In the genomic region with DNA sequence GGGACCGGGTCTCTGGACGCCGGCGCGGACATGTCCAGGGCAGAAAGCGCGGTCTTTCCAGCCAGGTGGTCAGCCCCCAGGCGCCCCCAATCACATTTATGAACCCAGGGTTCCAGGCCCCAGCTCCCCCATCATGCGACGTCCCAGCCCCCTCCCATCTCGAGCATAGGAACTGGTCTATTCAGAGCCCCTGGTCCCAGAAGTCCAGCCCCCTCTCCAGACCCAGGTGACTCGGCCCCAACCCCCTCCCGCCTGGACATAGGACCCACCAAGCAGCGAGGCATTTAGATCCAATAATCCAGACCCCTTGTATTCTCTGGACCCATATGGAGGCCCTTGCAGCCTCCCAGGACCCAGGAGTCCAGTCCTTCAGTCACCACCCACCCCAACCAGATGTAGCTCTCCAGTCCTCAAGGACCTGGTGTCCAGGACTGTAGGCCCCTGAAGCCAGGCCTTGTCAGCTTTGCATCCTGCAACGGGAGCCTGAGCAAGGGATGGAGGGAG, we compare ENCODE assay signal across 8 cellular contexts. TPM values are rescaled to one million over a fixed set of nuclear protein-coding genes. Genes with fewer than 3 reads are reported as not detected.
A peak's percentile ranks its signal among the peaks of the same experiment; 100 is the strongest.
DNase-seq lines count a peak whose midpoint lies in the region; ATAC-seq and TF ChIP-seq lines count a peak whose summit lies in the region.

No MANE protein-coding gene starts in this region.

- TF ChIP-seq CTCF in MM.1S (IDR thresholded peaks at IDR 0.05; ENCODE audit: low read length) = no peak
- no peak for TF ChIP-seq CTCF in ovary (IDR thresholded peaks at IDR 0.05)

- DNase-seq in CD4-positive, CD25-positive, alpha-beta regulatory T cell = no peak
- no peak for DNase-seq in MM.1S
- no peak for DNase-seq in ovary
- DNase-seq in mesenteric fat pad (ENCODE audit: low spot score) = no peak
- DNase-seq in activated effector memory CD4-positive, alpha-beta T cell treated with Interleukin-2 at 50 U/mL for 16 hours = no peak
- DNase-seq in NCI-H2081 (lab: John Stamatoyannopoulos, UW) = no peak
- no peak for DNase-seq in SIG-M5 (lab: John Stamatoyannopoulos, UW)

- H3K27me3 Mint-ChIP-seq in CD4-positive, CD25-positive, alpha-beta regulatory T cell = peaks cover 42% of the 10 kb centered on the region

- no peak overlapping the region for H3K4me3 ChIP-seq in CD4-positive, CD25-positive, alpha-beta regulatory T cell (ENCODE audit: low read depth, low read length)
- H3K4me3 ChIP-seq in MM.1S (ENCODE audit: low read length) (peak overlapping the region; percentile 31; the same call in 1 of the 2 replicates), ectodermal cell (ENCODE audit: insufficient read depth, low read depth, low read length) (peak overlapping the region; percentile 72), ovary (peak overlapping the region; percentile 7)

- peak overlapping the region; percentile 41 to 82 (median 65) for H3K4me3 Mint-ChIP-seq in CD4-positive, CD25-positive, alpha-beta regulatory T cell

- peaks cover 7% of the 10 kb centered on the region for H3K27me3 ChIP-seq in CD4-positive, CD25-positive, alpha-beta regulatory T cell (ENCODE audit: control insufficient read depth, insufficient read depth, low read length)
- H3K27me3 ChIP-seq in MM.1S (replicated peaks; ENCODE audit: insufficient read depth, low read length) (peaks cover 83% of the 10 kb centered on the region), ectodermal cell (ENCODE audit: control insufficient read depth, insufficient read depth, low read length, poor library complexity, severe bottlenecking) (no peaks in the 10 kb centered on the region), ovary (no peaks in the 10 kb centered on the region)

- H3K9me3 ChIP-seq in CD4-positive, CD25-positive, alpha-beta regulatory T cell (ENCODE audit: control insufficient read depth in 2 of 2, low read length in 2 of 2) = no peaks in the 10 kb centered on the region
- no peaks in the 10 kb centered on the region for H3K9me3 ChIP-seq in MM.1S (replicated peaks; ENCODE audit: insufficient read depth, low read length)
- H3K9me3 ChIP-seq in ectodermal cell (ENCODE audit: control insufficient read depth, low read length) = no peaks in the 10 kb centered on the region
- no peaks in the 10 kb centered on the region for H3K9me3 ChIP-seq in ovary

- no peaks in the 10 kb centered on the region for H3K36me3 Mint-ChIP-seq in CD4-positive, CD25-positive, alpha-beta regulatory T cell

- ATAC-seq in CD4-positive, CD25-positive, alpha-beta regulatory T cell (ENCODE audit: low read depth in 2 of 2) = no peak

- peaks cover 0 to 2% (median 0%) of the 10 kb centered on the region in 7 donors for H3K9me3 Mint-ChIP-seq in CD4-positive, CD25-positive, alpha-beta regulatory T cell

- no peak overlapping the region for H3K27ac ChIP-seq in CD4-positive, CD25-positive, alpha-beta regulatory T cell (ENCODE audit: insufficient read depth, low read length, poor library complexity, severe bottlenecking)
- H3K27ac ChIP-seq in MM.1S (ENCODE audit: low read length) (no peak overlapping the region), ectodermal cell (ENCODE audit: insufficient read depth, low read depth, low read length, poor library complexity, severe bottlenecking) (peak overlapping the region; percentile 95), ovary (no peak overlapping the region)

- H3K79me2 ChIP-seq in MM.1S (ENCODE audit: low read length) = no peaks in the 10 kb centered on the region

- no peak overlapping the region for H3K9ac ChIP-seq in MM.1S (ENCODE audit: low read length)

- H2AFZ ChIP-seq in MM.1S (ENCODE audit: low read length) = peak overlapping the region; percentile 27; the same call in 1 of the 2 replicates

- H3K4me2 ChIP-seq in MM.1S (ENCODE audit: low read depth, low read length) = peak overlapping the region; percentile 66

- H4K20me1 ChIP-seq in MM.1S (ENCODE audit: insufficient read depth, low read length) = no peaks in the 10 kb centered on the region

- no peaks in the 10 kb centered on the region for H3F3A ChIP-seq in MM.1S (ENCODE audit: insufficient read depth, low read length)

- TF ChIP-seq POLR2A in ovary (IDR thresholded peaks at IDR 0.05) = no peak

- H3K4me1 Mint-ChIP-seq in CD4-positive, CD25-positive, alpha-beta regulatory T cell = peaks cover 0 to 22% (median 11%) of the 10 kb centered on the region in 4 donors

- H3K4me1 ChIP-seq in CD4-positive, CD25-positive, alpha-beta regulatory T cell (ENCODE audit: control insufficient read depth, insufficient read depth, low read length, poor library complexity, severe bottlenecking) = peaks cover 23% of the 10 kb centered on the region
- H3K4me1 ChIP-seq in MM.1S (ENCODE audit: low read length) (peaks cover 4% of the 10 kb centered on the region; the same call in 1 of the 2 replicates), ectodermal cell (ENCODE audit: control insufficient read depth, insufficient read depth, low read length) (peaks cover 16% of the 10 kb centered on the region), ovary (ENCODE audit: insufficient read depth) (peaks cover 8% of the 10 kb centered on the region)

- no peaks in the 10 kb centered on the region for H3K36me3 ChIP-seq in CD4-positive, CD25-positive, alpha-beta regulatory T cell (ENCODE audit: control insufficient read depth, insufficient read depth, low read length)
- H3K36me3 ChIP-seq in MM.1S (replicated peaks; ENCODE audit: insufficient read depth, low read length) (no peaks in the 10 kb centered on the region), ectodermal cell (ENCODE audit: control insufficient read depth, insufficient read depth, low read length) (peaks cover 10% of the 10 kb centered on the region), ovary (no peaks in the 10 kb centered on the region)

- H3K9me2 ChIP-seq in MM.1S (replicated peaks; ENCODE audit: insufficient read depth, low read length) = no peaks in the 10 kb centered on the region

- no peak for TF ChIP-seq EP300 in ovary (IDR thresholded peaks at IDR 0.05)

- H3K27ac Mint-ChIP-seq in CD4-positive, CD25-positive, alpha-beta regulatory T cell = no peak overlapping the region

- intact Hi-C loops in ovary (cut with DNase I) = no loop called here

- 1% methylated on average over 15 of the region's 15 CpGs for WGBS in ectodermal cell, 2 experiments
- 0 to 2% (median 0%) methylated on average over 9 to 15 of the region's 15 CpGs for WGBS in ovary, 3 donors

RNA-seq across cellular contexts. Expression of gene APLP1, which starts 0.5 kb away (rescaled TPM):
- total RNA-seq in CD4-positive, CD25-positive, alpha-beta regulatory T cell = not detected
- not detected for polyA plus RNA-seq in CD4-positive, CD25-positive, alpha-beta regulatory T cell
- 259 TPM for polyA plus RNA-seq in ectodermal cell (2013, experiment 1 of 4)
- polyA plus RNA-seq in ectodermal cell (2013, experiment 2 of 4) = 250 TPM
- polyA plus RNA-seq in ectodermal cell (2013, experiment 3 of 4) = 227 TPM
- 275 TPM for polyA plus RNA-seq in ectodermal cell (2013, experiment 4 of 4)
- 10 to 100 TPM in 1 of 7 donors, 1 to 10 TPM in 3, under 1 TPM in 3; 0.55 to 10.1 (median 1.5) TPM for total RNA-seq in ovary
- 1 to 10 TPM; 1.6 to 3.0 TPM for polyA plus RNA-seq in ovary
- 3.5 TPM for total RNA-seq in mesenteric fat pad

RNA-seq across cellular contexts. Expression of gene KIRREL2, which starts 12.2 kb away (rescaled TPM):
- total RNA-seq in CD4-positive, CD25-positive, alpha-beta regulatory T cell = not detected
- polyA plus RNA-seq in CD4-positive, CD25-positive, alpha-beta regulatory T cell = not detected
- 10.8 TPM for polyA plus RNA-seq in ectodermal cell (2013, experiment 1 of 4)
- 11.1 TPM for polyA plus RNA-seq in ectodermal cell (2013, experiment 2 of 4)
- 10.9 TPM for polyA plus RNA-seq in ectodermal cell (2013, experiment 3 of 4)
- 11.4 TPM for polyA plus RNA-seq in ectodermal cell (2013, experiment 4 of 4)
- under 1 TPM in 2 of 7 donors, not detected in 5; 0.12 to 0.15 TPM for total RNA-seq in ovary
- polyA plus RNA-seq in ovary = under 1 TPM; 0.02 to 0.05 TPM
- not detected for total RNA-seq in mesenteric fat pad

RNA-seq across cellular contexts. Expression of gene NPHS1, which starts 16.6 kb away (rescaled TPM):
- total RNA-seq in CD4-positive, CD25-positive, alpha-beta regulatory T cell = not detected
- not detected for polyA plus RNA-seq in CD4-positive, CD25-positive, alpha-beta regulatory T cell
- polyA plus RNA-seq in ectodermal cell (2013, experiment 1 of 4) = 0.83 TPM
- 1.2 TPM for polyA plus RNA-seq in ectodermal cell (2013, experiment 2 of 4)
- 1.4 TPM for polyA plus RNA-seq in ectodermal cell (2013, experiment 3 of 4)
- polyA plus RNA-seq in ectodermal cell (2013, experiment 4 of 4) = 1.3 TPM
- 1 to 10 TPM in 1 of 7 donors, under 1 TPM in 1, not detected in 5; 0.12 to 1.0 TPM for total RNA-seq in ovary
- polyA plus RNA-seq in ovary = under 1 TPM in 1 of 2 donors, not detected in 1; 0.01 TPM
- not detected for total RNA-seq in mesenteric fat pad

RNA-seq across cellular contexts. Expression of gene NFKBID, which starts 31.5 kb away (rescaled TPM):
- 120 TPM for total RNA-seq in CD4-positive, CD25-positive, alpha-beta regulatory T cell
- 1 to 10 TPM; 2.7 to 4.2 (median 3.6) TPM for polyA plus RNA-seq in CD4-positive, CD25-positive, alpha-beta regulatory T cell
- 6.9 TPM for polyA plus RNA-seq in ectodermal cell (2013, experiment 1 of 4)
- 8.1 TPM for polyA plus RNA-seq in ectodermal cell (2013, experiment 2 of 4)
- 5.7 TPM for polyA plus RNA-seq in ectodermal cell (2013, experiment 3 of 4)
- polyA plus RNA-seq in ectodermal cell (2013, experiment 4 of 4) = 10.5 TPM
- total RNA-seq in ovary (10 to 100 TPM; 10.4 to 23.7 (median 14.6) TPM), mesenteric fat pad (33.3 TPM)
- 1 to 10 TPM; 4.8 to 5.0 TPM for polyA plus RNA-seq in ovary

RNA-seq across cellular contexts. Expression of gene HCST, which starts 33.5 kb away (rescaled TPM):
- total RNA-seq in CD4-positive, CD25-positive, alpha-beta regulatory T cell = 104 TPM
- 100 to 1,000 TPM; 640 to 863 (median 760) TPM for polyA plus RNA-seq in CD4-positive, CD25-positive, alpha-beta regulatory T cell
- polyA plus RNA-seq in ectodermal cell (2013, experiment 1 of 4) = not detected
- not detected for polyA plus RNA-seq in ectodermal cell (2013, experiment 2 of 4)
- not detected for polyA plus RNA-seq in ectodermal cell (2013, experiment 3 of 4)
- not detected for polyA plus RNA-seq in ectodermal cell (2013, experiment 4 of 4)
- total RNA-seq in ovary = 1 to 10 TPM in 6 of 7 donors, under 1 TPM in 1; 0.92 to 6.3 (median 5.5) TPM
- 1 to 10 TPM; 8.5 to 9.2 TPM for polyA plus RNA-seq in ovary
- 20.9 TPM for total RNA-seq in mesenteric fat pad
